ENCODE assay signal across 28 cellular contexts in the genomic region with DNA sequence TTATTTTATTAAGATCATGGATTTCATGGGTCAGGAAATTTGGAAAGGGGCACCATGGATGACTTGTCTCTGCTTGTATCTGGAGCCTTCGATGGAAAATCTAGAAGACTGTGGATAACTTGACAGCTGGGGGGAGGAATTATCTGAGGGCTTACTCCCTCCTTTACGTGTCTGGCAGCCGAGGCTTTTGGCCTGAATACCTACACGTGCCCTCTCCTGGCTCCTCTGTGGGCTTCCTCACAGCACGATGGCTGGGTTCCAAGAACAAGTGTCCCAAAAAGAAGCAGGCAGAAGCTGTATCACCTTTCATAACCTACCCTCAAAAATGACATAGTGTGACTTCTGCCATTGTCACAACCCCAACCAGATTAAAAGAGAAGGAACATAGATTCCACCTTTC.
"Had no signal": no experiment of that assay in that cellular context is flagged by ENCODE, and none has a peak within 500 bp of the region (broad histone marks: within the 10 kb centered on the region; RNA-seq: fewer than 3 reads in every experiment).

No MANE protein-coding gene starts in this region.

- H3K9me3 ChIP-seq: adrenal gland, Peyer's patch, SK-N-SH had no signal

- DNase-seq: activated CD4-positive, alpha-beta memory T cell treated with anti-CD3 and anti-CD28 coated beads for 36 hours; activated CD4-positive, alpha-beta T cell treated with anti-CD3 and anti-CD28 coated beads for 36 hours; activated CD4-positive, alpha-beta T cell treated with anti-CD3 and anti-CD28 coated beads, Interleukin-2, amount 50 U/mL, for 1 hour; activated CD8-positive, alpha-beta memory T cell treated with anti-CD3 and anti-CD28 coated beads, Interleukin-2, amount 50 U/mL, for 4 hours; activated gamma-delta T cell treated with Interleukin-2 at 50 U/mL for 16 hours; activated naive CD4-positive, alpha-beta T cell treated with anti-CD3 and anti-CD28 coated beads for 36 hours; activated T-cell treated with anti-CD3 and anti-CD28 coated beads for 4 hours; activated T-cell treated with anti-CD3 and anti-CD28 coated beads, Interleukin-2, amount 50 U/mL, for 4 hours; adrenal gland; NCI-H1092 treated with DMSO at 0.1 percent for 48 hours; NCI-H1417; NCI-H146; NCI-H187; NCI-H2029 treated with DMSO at 0.1 percent for 48 hours; NCI-H2107; NCI-H2171; NCI-H345; NCI-H524 treated with DMSO at 0.1 percent for 48 hours; PC-3; Peyer's patch; RPMI8226; SHP77 treated with DMSO at 0.1 percent for 48 hours; SK-N-SH had no signal

- H3K4me3 ChIP-seq: adrenal gland, Peyer's patch, SJSA1 had no signal

- H3K4me1 ChIP-seq: adrenal gland, Peyer's patch, SJSA1 had no signal

- ATAC-seq: activated CD4-positive, alpha-beta T cell treated with anti-CD3 and anti-CD28 coated beads for 36 hours; activated CD4-positive, CD25-positive, alpha-beta regulatory T cell treated with anti-CD3 and anti-CD28 coated beads, Interleukin-2, amount 50 U/mL, for 24 hours; activated naive CD4-positive, alpha-beta T cell treated with anti-CD3 and anti-CD28 coated beads, Interleukin-2, amount 50 U/mL, for 72 hours; activated T-cell treated with anti-CD3 and anti-CD28 coated beads, Interleukin-2, amount 50 U/mL, for 4 hours; PC-3; WTC11 had no signal

- H3K27ac ChIP-seq: adrenal gland, KMS-11, Peyer's patch, SJSA1 had no signal

- H3K27me3 ChIP-seq: adrenal gland, Peyer's patch had no signal

- H3K36me3 ChIP-seq: adrenal gland, Peyer's patch, SJSA1 had no signal
